ENCODE assay signal across 8 cellular contexts in the genomic region with DNA sequence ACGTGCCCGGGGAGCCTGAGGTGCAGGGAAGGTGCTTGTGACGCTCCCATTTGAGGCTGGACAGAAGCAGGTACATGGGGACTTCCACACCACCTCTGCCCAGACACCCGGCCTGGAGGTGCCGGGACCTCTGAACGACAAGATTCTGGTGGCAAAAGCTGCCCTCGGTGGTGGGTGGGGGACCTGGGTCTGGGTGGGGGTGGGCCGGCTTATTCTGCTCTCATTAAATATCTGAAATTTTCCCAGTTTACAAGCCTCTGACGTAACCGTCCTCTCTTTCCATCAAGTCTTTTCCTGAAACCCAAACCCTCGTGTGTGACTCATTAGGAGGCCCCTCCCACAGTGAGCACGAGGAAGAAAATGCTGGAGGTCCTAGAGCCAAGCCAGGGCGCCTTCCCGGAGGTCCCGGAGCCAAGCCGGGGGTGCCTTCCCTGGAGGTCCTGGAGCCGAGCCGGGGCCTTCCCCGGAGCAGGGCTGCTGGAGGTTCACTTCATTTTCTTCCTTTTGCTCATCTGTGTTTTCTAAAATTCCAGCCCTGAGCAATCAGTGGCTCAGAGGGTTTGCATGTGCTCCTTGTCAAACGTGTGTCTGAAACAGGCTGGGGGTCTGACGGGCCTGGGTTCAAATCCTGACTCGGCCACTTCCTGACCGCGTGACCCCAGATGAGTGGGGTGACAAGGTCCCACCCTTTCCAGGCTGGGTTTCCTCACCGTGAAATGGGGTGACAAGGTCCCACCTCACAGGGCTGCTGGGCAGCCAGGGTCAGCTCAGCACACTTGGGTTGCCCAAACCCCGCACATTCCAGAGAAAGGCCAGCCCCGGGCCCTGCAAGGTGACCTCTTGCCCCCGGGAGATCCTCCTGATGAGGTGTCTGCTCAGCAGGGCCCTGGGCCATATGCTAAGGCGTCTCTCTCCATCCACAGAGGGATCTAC. TPM values are rescaled to one million over a fixed set of nuclear protein-coding genes. Genes with fewer than 3 reads are reported as not detected.
DNase-seq lines count a peak whose midpoint lies in the region; ATAC-seq and TF ChIP-seq lines count a peak whose summit lies in the region.

No MANE protein-coding gene starts in this region.

- no peak for TF ChIP-seq CTCF in AG09319 (IDR thresholded peaks at IDR 0.05; ENCODE audit: low read depth, low read length)
- TF ChIP-seq CTCF in neutrophil (IDR thresholded peaks at IDR 0.05) = no peak

- H3K4me1 ChIP-seq in esophagus (ENCODE audit: control insufficient read depth in 2 of 2, insufficient read depth in 2 of 2, low read length in 1 of 2) (peaks cover 3 to 21% of the 10 kb centered on the region in 2 donors), neutrophil (ENCODE audit: control insufficient read depth in 1 of 2, insufficient read depth in 1 of 2, low read depth in 1 of 2, low read length in 1 of 2) (peaks cover 7 to 10% of the 10 kb centered on the region in 2 experiments)

- H3K4me3 ChIP-seq in esophagus (ENCODE audit: low read depth in 1 of 2, low read length in 2 of 2) (no peak overlapping the region), neutrophil (ENCODE audit: low read depth in 1 of 2, low read length in 1 of 2) (no peak overlapping the region)

- H3K36me3 ChIP-seq in esophagus (ENCODE audit: control insufficient read depth in 2 of 2, insufficient read depth in 2 of 2, low read length in 1 of 2) (peaks cover 0 to 34% of the 10 kb centered on the region in 2 donors), neutrophil (peaks cover 56% of the 10 kb centered on the region)

- peak; percentile 85 for DNase-seq in AG09319 (ENCODE audit: extremely low read depth, low read depth)
- peak; percentile 73 for DNase-seq in MV-4-11 (lab: John Stamatoyannopoulos, UW)
- DNase-seq in SIG-M5 (lab: John Stamatoyannopoulos, UW) = no peak

- WGBS in esophagus, 2 donors = 51 to 62% methylated on average over 29 of the region's 29 CpGs

- H3K27ac ChIP-seq in esophagus (ENCODE audit: low read depth in 2 of 2, low read length in 1 of 2) (peak overlapping the region; percentile 77 to 86), neutrophil (peak overlapping the region; percentile 18)

- no peaks in the 10 kb centered on the region for H3K9me3 ChIP-seq in esophagus (ENCODE audit: control insufficient read depth in 2 of 2, insufficient read depth in 1 of 2, low read depth in 1 of 2, low read length in 1 of 2)
- H3K9me3 ChIP-seq in neutrophil = no peaks in the 10 kb centered on the region

- H3K27me3 ChIP-seq in esophagus (ENCODE audit: control insufficient read depth in 1 of 2, insufficient read depth in 2 of 2, low read length in 2 of 2) = no peaks in the 10 kb centered on the region
- no peaks in the 10 kb centered on the region for H3K27me3 ChIP-seq in neutrophil

- ATAC-seq in GM21515 (IDR thresholded peaks at IDR 0.05; ENCODE audit: unreplicated experiment) = no peak
- ATAC-seq in GM18520 (IDR thresholded peaks at IDR 0.05; ENCODE audit: unreplicated experiment) = no peak
- ATAC-seq in HG02970 (IDR thresholded peaks at IDR 0.05; ENCODE audit: low FRiP score, unreplicated experiment) = no peak

RNA-seq across cellular contexts. Expression of a gene that starts 10.0 kb away (rescaled TPM):
- polyA plus RNA-seq in esophagus = 10 to 100 TPM; 32.6 to 95.2 TPM

RNA-seq across cellular contexts. Expression of a gene that starts 17.4 kb away (rescaled TPM):
- polyA plus RNA-seq in esophagus = under 1 TPM; 0.24 to 0.68 TPM

RNA-seq across cellular contexts. Expression of a gene that starts 23.5 kb away (rescaled TPM):
- polyA plus RNA-seq in esophagus = 10 to 100 TPM; 33.0 to 46.2 TPM

RNA-seq across cellular contexts. Expression of a gene that starts 23.8 kb away (rescaled TPM):
- polyA plus RNA-seq in esophagus = not detected

RNA-seq across cellular contexts. Expression of a gene that starts 28.7 kb away (rescaled TPM):
- not detected for polyA plus RNA-seq in esophagus
